ENCODE assay signal across 22 cellular contexts in the genomic region with DNA sequence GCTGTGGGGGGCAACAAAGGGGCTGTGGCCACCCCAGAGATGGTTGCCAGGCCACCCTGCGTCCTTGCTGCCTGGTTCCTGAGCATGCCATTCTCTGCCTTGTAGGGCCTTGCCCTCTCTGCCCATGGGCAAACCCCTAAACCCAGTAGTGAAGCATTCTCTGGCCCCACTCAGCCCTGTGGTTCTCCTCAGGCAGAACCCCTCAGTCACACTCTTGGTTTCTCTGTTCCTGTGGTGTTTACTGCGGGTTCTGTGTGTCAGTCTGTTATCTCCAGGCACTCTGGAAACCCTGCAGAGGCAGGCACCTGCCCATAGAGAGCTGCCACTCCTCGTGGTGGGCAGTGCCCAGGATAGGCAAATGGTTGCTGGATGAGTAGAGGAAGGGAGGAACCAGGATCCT. TPM values are rescaled to one million over a fixed set of nuclear protein-coding genes. Genes with fewer than 3 reads are reported as not detected.
"Had no signal": no experiment of that assay in that cellular context is flagged by ENCODE, and none has a peak within 500 bp of the region (broad histone marks: within the 10 kb centered on the region; RNA-seq: fewer than 3 reads in every experiment).

No MANE protein-coding gene starts in this region.

- H3K4me3 ChIP-seq: gastrocnemius medialis, heart left ventricle, thoracic aorta had no signal

- H3K9me3 Mint-ChIP-seq: activated CD4-positive, alpha-beta memory T cell treated with anti-CD3 and anti-CD28 coated beads for 36 hours; activated T-helper 1 cell treated with anti-CD3 and anti-CD28 coated beads, Interleukin-12 subunit alpha, Interleukin-12 subunit beta, Interleukin-2, Interleukin-4 antibody, amounts not matched to agents 30 ng/mL and 10 ng/mL and 1 ng/mL, durations not matched to agents 14 hours and 24 hours and 36 hours; endodermal cell; naive thymus-derived CD8-positive, alpha-beta T cell; T-cell had no signal

- H3K9me3 ChIP-seq: gastrocnemius medialis, heart left ventricle, SK-N-SH, thoracic aorta had no signal

- H3K9ac ChIP-seq: SK-N-SH had no signal

- H3K4me3 Mint-ChIP-seq: activated CD4-positive, alpha-beta memory T cell treated with anti-CD3 and anti-CD28 coated beads for 36 hours; activated T-helper 1 cell treated with anti-CD3 and anti-CD28 coated beads, Interleukin-12 subunit alpha, Interleukin-12 subunit beta, Interleukin-2, Interleukin-4 antibody, amounts not matched to agents 30 ng/mL and 10 ng/mL and 1 ng/mL, durations not matched to agents 14 hours and 24 hours and 36 hours; endodermal cell; T-cell had no signal

- H3K27ac Mint-ChIP-seq: activated CD4-positive, alpha-beta memory T cell treated with anti-CD3 and anti-CD28 coated beads for 36 hours; activated T-helper 1 cell treated with anti-CD3 and anti-CD28 coated beads, Interleukin-12 subunit alpha, Interleukin-12 subunit beta, Interleukin-2, Interleukin-4 antibody, amounts not matched to agents 30 ng/mL and 10 ng/mL and 1 ng/mL, durations not matched to agents 14 hours and 24 hours and 36 hours; endodermal cell had no signal

- H3K4me2 ChIP-seq: SK-N-SH had no signal

- DNase-seq: activated CD4-positive, alpha-beta memory T cell treated with anti-CD3 and anti-CD28 coated beads for 36 hours; activated naive CD4-positive, alpha-beta T cell; aorta; endodermal cell; gastrocnemius medialis; heart left ventricle; left colon; mammary epithelial cell; naive thymus-derived CD8-positive, alpha-beta T cell; posterior cingulate gyrus; retina; SK-N-SH; stimulated activated CD4-positive, alpha-beta T cell treated with anti-CD3 and anti-CD28 coated beads, Interleukin-2, amount 100 ng/mL, for 48 hours; stimulated activated naive CD4-positive, alpha-beta T cell treated with Interleukin-2 at 50 U/mL for 16 hours; T-cell had no signal

- H3K27ac ChIP-seq: gastrocnemius medialis, thoracic aorta had no signal

- H3K27me3 Mint-ChIP-seq: activated CD4-positive, alpha-beta memory T cell treated with anti-CD3 and anti-CD28 coated beads for 36 hours; T-cell had no signal

- H3K27me3 ChIP-seq: gastrocnemius medialis, heart left ventricle had no signal

- ATAC-seq: gastrocnemius medialis; heart left ventricle; left colon; naive thymus-derived CD8-positive, alpha-beta T cell; T-cell had no signal

RNA-seq across cellular contexts. Expression of a gene that starts 41.1 kb away (rescaled TPM):
- total RNA-seq: activated T-helper 1 cell treated with anti-CD3 and anti-CD28 coated beads, Interleukin-12 subunit alpha, Interleukin-12 subunit beta, Interleukin-2, Interleukin-4 antibody, amounts not matched to agents 30 ng/mL and 10 ng/mL and 1 ng/mL, durations not matched to agents 14 hours and 24 hours and 36 hours; aorta; dermis microvascular lymphatic vessel endothelial cell; endodermal cell; epithelial cell of proximal tubule; gastrocnemius medialis; heart left ventricle; left colon; mammary epithelial cell; mucosa of gallbladder; naive thymus-derived CD8-positive, alpha-beta T cell; skeletal muscle tissue; T-cell; thoracic aorta; ureter had no signal
- polyA plus RNA-seq: aorta; heart left ventricle; mammary epithelial cell; naive thymus-derived CD8-positive, alpha-beta T cell; SK-N-SH had no signal

RNA-seq across cellular contexts. Expression of a gene that starts 42.8 kb away (rescaled TPM):
- total RNA-seq: dermis microvascular lymphatic vessel endothelial cell; endodermal cell; epithelial cell of proximal tubule; mammary epithelial cell; naive thymus-derived CD8-positive, alpha-beta T cell had no signal
- polyA plus RNA-seq: mammary epithelial cell; naive thymus-derived CD8-positive, alpha-beta T cell; SK-N-SH had no signal
